Comparison of ENCODE assay signal across 9 cellular contexts in genomic region chr1:102102276-102102780, GRCh38.
"Had no signal": no experiment of that assay in that cellular context is flagged by ENCODE, and none has a peak within 500 bp of the region (broad histone marks: within the 10 kb centered on the region; RNA-seq: fewer than 3 reads in every experiment).

No MANE protein-coding gene starts in this region.

- FAIRE-seq: H1, H54, HTR-8/SVneo, K562 had no signal

- H3K27ac ChIP-seq: GM23248 had no signal

- DNase-seq: GM23248, H9, HFFc6, IMR-90 had no signal

- H3K9ac ChIP-seq: GM23248 had no signal

- ATAC-seq: HCT116, K562 had no signal

- H3K4me3 ChIP-seq: GM23248, K562 had no signal
